In genomic region chr6:149860834-149861602, GRCh38 we compare ENCODE assay signal across 1 cellular context.
TF ChIP-seq lines count a peak whose summit lies in the region.

No MANE protein-coding gene starts in this region.

TF ChIP-seq in HepG2, 621 proteins besides CTCF, POLR2A, EP300 and RAD21 (continued from another document and continues in another):
- TF ChIP-seq ZNF883 (CRISPR knock-in tag; IDR thresholded peaks at IDR 0.05; ENCODE audit: not compliant biosample characterization) (peak; percentile 5), STAT5B (CRISPR knock-in tag; IDR thresholded peaks at IDR 0.05) (no peak), ZNF503 (CRISPR knock-in tag; IDR thresholded peaks at IDR 0.05) (peak; percentile 77), MTF1 (CRISPR knock-in tag; IDR thresholded peaks at IDR 0.05) (no peak), SRSF1 (optimal IDR thresholded peaks at IDR 0.05; ENCODE audit: low read depth, low read length) (no peak), ZBTB3 (CRISPR knock-in tag; IDR thresholded peaks at IDR 0.05; ENCODE audit: borderline replicate concordance, low read depth) (no peak), HNF4G (IDR thresholded peaks at IDR 0.05; ENCODE audit: borderline replicate concordance, low read depth, low read length) (peak; percentile 83; the same call in 1 of the 2 replicates), HNF4G (CRISPR knock-in tag; IDR thresholded peaks at IDR 0.05; ENCODE audit: borderline replicate concordance, low read depth) (no peak), NBN (conservative IDR thresholded peaks at IDR 0.05) (no peak), MLX (CRISPR knock-in tag; IDR thresholded peaks at IDR 0.05) (peak; percentile 83), ZBTB10 (CRISPR knock-in tag; IDR thresholded peaks at IDR 0.05; ENCODE audit: borderline replicate concordance) (no peak), KLF12 (CRISPR knock-in tag; IDR thresholded peaks at IDR 0.05; ENCODE audit: borderline replicate concordance) (no peak), KDM6A (CRISPR knock-in tag; IDR thresholded peaks at IDR 0.05; ENCODE audit: low read depth) (peak; percentile 92), PHF5A (CRISPR knock-in tag; IDR thresholded peaks at IDR 0.05; ENCODE audit: low read depth, unreplicated experiment) (no peak), ZNF121 (CRISPR knock-in tag; IDR thresholded peaks at IDR 0.05) (peak; percentile 97), RARA (CRISPR knock-in tag; IDR thresholded peaks at IDR 0.05) (peak; percentile 97), DR1 (CRISPR knock-in tag; IDR thresholded peaks at IDR 0.05) (no peak), AGO2 (optimal IDR thresholded peaks at IDR 0.05; ENCODE audit: low read depth, low read length) (no peak), NFIC (IDR thresholded peaks at IDR 0.05; ENCODE audit: low read length) (no peak), HMG20B (CRISPR knock-in tag; conservative IDR thresholded peaks at IDR 0.05) (0 out of 2 replicates have a peak, but pooled peaks have one; percentile 65), ZNF841 (CRISPR knock-in tag; IDR thresholded peaks at IDR 0.05; ENCODE audit: borderline replicate concordance) (no peak), ZBTB49 (CRISPR knock-in tag; IDR thresholded peaks at IDR 0.05; ENCODE audit: borderline replicate concordance) (no peak), ZNF543 (CRISPR knock-in tag; IDR thresholded peaks at IDR 0.05) (0 out of 2 replicates have a peak, but pooled peaks have one; percentile 28), PBX3 (CRISPR knock-in tag; IDR thresholded peaks at IDR 0.05; ENCODE audit: borderline replicate concordance) (no peak), ZNF790 (CRISPR knock-in tag; IDR thresholded peaks at IDR 0.05; ENCODE audit: borderline replicate concordance) (no peak), DZIP1 (CRISPR knock-in tag; IDR thresholded peaks at IDR 0.05) (no peak), ZNF101 (CRISPR knock-in tag; IDR thresholded peaks at IDR 0.05; ENCODE audit: borderline replicate concordance, low read depth) (no peak), ZNF597 (CRISPR knock-in tag; IDR thresholded peaks at IDR 0.05) (no peak), ZNF558 (CRISPR knock-in tag; IDR thresholded peaks at IDR 0.05; ENCODE audit: borderline replicate concordance) (no peak; the same call in 1 of the 2 replicates), NCOA1 (CRISPR knock-in tag; IDR thresholded peaks at IDR 0.05) (no peak), FOXP4 (CRISPR knock-in tag; IDR thresholded peaks at IDR 0.05) (peak; percentile 95), ZNF639 (CRISPR knock-in tag; conservative IDR thresholded peaks at IDR 0.05) (peak; percentile 12; the same call in 1 of the 2 replicates), MAF1 (CRISPR knock-in tag; IDR thresholded peaks at IDR 0.05; ENCODE audit: borderline replicate concordance) (peak; percentile 40; the same call in 1 of the 2 replicates), MIXL1 (CRISPR knock-in tag; IDR thresholded peaks at IDR 0.05) (no peak), ZNF441 (CRISPR knock-in tag; IDR thresholded peaks at IDR 0.05; ENCODE audit: borderline replicate concordance) (no peak), FOXK1 (CRISPR knock-in tag; IDR thresholded peaks at IDR 0.05; ENCODE audit: borderline replicate concordance, low read depth) (peak; percentile 96), CHD2 (IDR thresholded peaks at IDR 0.05; ENCODE audit: low read depth, low read length) (no peak), KLF9 (CRISPR knock-in tag; IDR thresholded peaks at IDR 0.05; ENCODE audit: low read depth) (no peak), NR2F1 (CRISPR knock-in tag; IDR thresholded peaks at IDR 0.05) (peak; percentile 58 to 67; a peak in 3 of 4 replicates), ZNF124 (CRISPR knock-in tag; IDR thresholded peaks at IDR 0.05) (peak; percentile 91; the same call in 1 of the 2 replicates), ZNF264 (CRISPR knock-in tag; IDR thresholded peaks at IDR 0.05) (peak; percentile 24; the same call in 1 of the 2 replicates), IRX3 (CRISPR knock-in tag; IDR thresholded peaks at IDR 0.05; ENCODE audit: borderline replicate concordance, low read depth) (no peak), TRIM22 (IDR thresholded peaks at IDR 0.05) (no peak), KLF6 (CRISPR knock-in tag; IDR thresholded peaks at IDR 0.05) (no peak; the same call in 1 of the 2 replicates), RBAK (CRISPR knock-in tag; IDR thresholded peaks at IDR 0.05) (no peak), ZNF382 (CRISPR knock-in tag; IDR thresholded peaks at IDR 0.05; ENCODE audit: borderline replicate concordance) (no peak), ZNF605 (CRISPR knock-in tag; IDR thresholded peaks at IDR 0.05) (peak; percentile 52; the same call in 1 of the 2 replicates), THAP11 (CRISPR knock-in tag; IDR thresholded peaks at IDR 0.05) (peak; percentile 47), ZNF607 (CRISPR knock-in tag; IDR thresholded peaks at IDR 0.05; ENCODE audit: borderline replicate concordance) (no peak)
